In the genomic region with DNA sequence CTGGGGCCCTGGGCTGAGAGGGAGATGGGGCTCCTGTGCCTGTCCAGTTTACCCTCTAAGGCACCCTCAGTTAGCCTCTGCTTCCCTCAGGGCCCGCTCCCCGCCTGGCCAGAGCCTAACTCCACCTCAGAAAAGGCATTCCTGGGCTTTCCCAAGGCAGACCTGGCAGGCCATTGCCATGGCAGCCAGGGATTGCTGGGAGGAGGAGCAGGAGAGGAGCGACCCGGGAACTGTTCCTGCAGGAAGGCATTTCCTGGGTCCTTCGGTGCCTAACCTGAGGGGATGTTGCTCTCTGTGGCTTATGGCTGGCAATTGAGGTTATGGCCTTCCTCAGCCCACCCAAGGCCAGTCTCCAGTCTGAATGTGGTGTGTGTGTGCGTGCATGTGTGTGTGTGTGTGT, we compare ENCODE assay signal across 11 cellular contexts.
"Had no signal": no experiment of that assay in that cellular context is flagged by ENCODE, and none has a peak within 500 bp of the region (broad histone marks: within the 10 kb centered on the region; RNA-seq: fewer than 3 reads in every experiment).

No MANE protein-coding gene starts in this region.

- H3K4me3 ChIP-seq: left ventricle myocardium inferior, sigmoid colon had no signal

- DNase-seq: activated CD4-positive, alpha-beta T cell treated with anti-CD3 and anti-CD28 coated beads, Interleukin-2, amount 50 U/mL, for 4 hours; activated CD4-positive, CD25-positive, alpha-beta regulatory T cell treated with anti-CD3 and anti-CD28 coated beads, Interleukin-2, amount 50 U/mL, for 72 hours; activated effector memory CD4-positive, alpha-beta T cell treated with Interleukin-2 at 50 U/mL for 16 hours; activated T-cell treated with anti-CD3 and anti-CD28 coated beads, Interleukin-2, amount 50 U/mL, for 24 hours; glutamatergic neuron; left ventricle myocardium inferior; midbrain; naive B cell; sigmoid colon; stimulated activated naive CD4-positive, alpha-beta T cell treated with Interleukin-2 at 50 U/mL for 16 hours; SW 1271 had no signal

- H3K27me3 ChIP-seq: sigmoid colon had no signal

- H3K4me1 ChIP-seq: left ventricle myocardium inferior, sigmoid colon had no signal

- H3K27ac ChIP-seq: left ventricle myocardium inferior, sigmoid colon had no signal

- H3K9me3 ChIP-seq: left ventricle myocardium inferior, sigmoid colon had no signal

- H3K36me3 ChIP-seq: left ventricle myocardium inferior, sigmoid colon had no signal
